Comparison of ENCODE assay signal across 18 cellular contexts in genomic region chr1:242568666-242569065, GRCh38. TPM values are rescaled to one million over a fixed set of nuclear protein-coding genes. Genes with fewer than 3 reads are reported as not detected.
A peak's percentile ranks its signal among the peaks of the same experiment; 100 is the strongest.
DNase-seq lines count a peak whose midpoint lies in the region; ATAC-seq and TF ChIP-seq lines count a peak whose summit lies in the region.
"Had no signal": no experiment of that assay in that cellular context is flagged by ENCODE, and none has a peak within 500 bp of the region (broad histone marks: within the 10 kb centered on the region; RNA-seq: fewer than 3 reads in every experiment).

No MANE protein-coding gene starts in this region.

- H2BK20ac ChIP-seq in H9 (ENCODE audit: low read depth, low read length, poor library complexity, severe bottlenecking) = no peak overlapping the region

- H2BK15ac ChIP-seq in H9 (ENCODE audit: low read depth, low read length) = no peak overlapping the region

- H3T11ph ChIP-seq in H9 (ENCODE audit: low read length) = no peak overlapping the region

- no peak overlapping the region for H3K18ac ChIP-seq in H9 (ENCODE audit: insufficient read length, low read depth, low read length)
- no peak overlapping the region for H3K18ac ChIP-seq in trophoblast cell (ENCODE audit: low read length)

- no peaks in the 10 kb centered on the region for H3K79me1 ChIP-seq in H9 (ENCODE audit: insufficient read depth, low read depth, low read length, poor library complexity, severe bottlenecking)
- no peaks in the 10 kb centered on the region for H3K79me1 ChIP-seq in trophoblast cell (ENCODE audit: low read length)

- H3K56ac ChIP-seq in H9 (ENCODE audit: insufficient read length, low read depth, low read length) = no peak overlapping the region

- H3K79me2 ChIP-seq in H9 (ENCODE audit: insufficient read depth, low read length) (no peaks in the 10 kb centered on the region), trophoblast cell (ENCODE audit: control insufficient read depth, insufficient read depth, low read length, poor library complexity) (no peaks in the 10 kb centered on the region)

- no peaks in the 10 kb centered on the region for H3K4me1 Mint-ChIP-seq in H9
- H3K4me1 Mint-ChIP-seq in endodermal cell = no peaks in the 10 kb centered on the region
- no peaks in the 10 kb centered on the region for H3K4me1 Mint-ChIP-seq in activated CD4-positive, alpha-beta T cell treated with anti-CD3 and anti-CD28 coated beads for 36 hours
- H3K4me1 Mint-ChIP-seq: CD4-positive, alpha-beta memory T cell had no signal

- H3K23me2 ChIP-seq in H9 (ENCODE audit: insufficient read length, low read depth, low read length, poor library complexity, severe bottlenecking) = no peaks in the 10 kb centered on the region

- H3K9ac ChIP-seq in H9 (ENCODE audit: extremely low read depth, insufficient read length, low read length) = no peak overlapping the region
- no peak overlapping the region for H3K9ac ChIP-seq in endodermal cell (ENCODE audit: extremely low read depth, low read length, poor library complexity, severe bottlenecking)
- no peak overlapping the region for H3K9ac ChIP-seq in trophoblast cell (ENCODE audit: low read length)

- H3K23ac ChIP-seq in H9 (ENCODE audit: insufficient read length, low read depth, low read length) (no peak overlapping the region), trophoblast cell (ENCODE audit: low read length) (no peak overlapping the region)

- H3K27ac ChIP-seq in H9 (ENCODE audit: insufficient read length, low read depth, low read length) (no peak overlapping the region), endodermal cell (ENCODE audit: low read depth, low read length) (no peak overlapping the region), testis (no peak overlapping the region), trophoblast cell (ENCODE audit: low read depth, low read length) (no peak overlapping the region)

- H3K4me3 Mint-ChIP-seq in H9 (no peak overlapping the region), endodermal cell (no peak overlapping the region)
- no peak overlapping the region for H3K4me3 Mint-ChIP-seq in activated CD4-positive, alpha-beta T cell treated with anti-CD3 and anti-CD28 coated beads for 36 hours
- H3K4me3 Mint-ChIP-seq: CD4-positive, alpha-beta memory T cell had no signal

- no peaks in the 10 kb centered on the region; a peak in 1 of 7 replicates for H3K36me3 Mint-ChIP-seq in H9 (ENCODE audit: insufficient read depth in 1 of 3, low read depth in 3 of 3)
- no peaks in the 10 kb centered on the region for H3K36me3 Mint-ChIP-seq in endodermal cell (ENCODE audit: low read depth)
- H3K36me3 Mint-ChIP-seq in activated CD4-positive, alpha-beta T cell treated with anti-CD3 and anti-CD28 coated beads for 36 hours (ENCODE audit: low read depth) = no peaks in the 10 kb centered on the region
- H3K36me3 Mint-ChIP-seq: CD4-positive, alpha-beta memory T cell had no signal

- H3K27ac Mint-ChIP-seq in H9 = no peak overlapping the region
- no peak overlapping the region for H3K27ac Mint-ChIP-seq in endodermal cell
- no peak overlapping the region for H3K27ac Mint-ChIP-seq in activated CD4-positive, alpha-beta T cell treated with anti-CD3 and anti-CD28 coated beads for 36 hours
- H3K27ac Mint-ChIP-seq: CD4-positive, alpha-beta memory T cell had no signal

- H4K8ac ChIP-seq in H9 (replicated peaks; ENCODE audit: insufficient read length, low read depth, low read length) (no peak overlapping the region), trophoblast cell (ENCODE audit: low read depth, low read length) (no peak overlapping the region)

- H3K9me3 ChIP-seq in H9 (ENCODE audit: control insufficient read depth, low read depth, low read length) (no peaks in the 10 kb centered on the region), endodermal cell (ENCODE audit: control insufficient read depth, low read length) (peaks cover 4% of the 10 kb centered on the region), testis (no peaks in the 10 kb centered on the region), trophoblast cell (ENCODE audit: insufficient read depth, low read depth, low read length) (no peaks in the 10 kb centered on the region)

- intact Hi-C loops in testis (cut with DNase I; ENCODE audit: low total_unique reads) = no loop called here
- intact Hi-C loops in activated CD4-positive, alpha-beta T cell treated with anti-CD3 and anti-CD28 coated beads for 36 hours (cut with DNase I, micrococcal nuclease) = no loop called here

- H2BK5ac ChIP-seq in H9 (ENCODE audit: insufficient read length, low read length) (no peak overlapping the region), trophoblast cell (ENCODE audit: low read depth, low read length, poor library complexity) (no peak overlapping the region)

- H3K4ac ChIP-seq in H9 (ENCODE audit: low read depth, low read length) (no peak overlapping the region), trophoblast cell (ENCODE audit: low read depth, low read length) (no peak overlapping the region)

- H4K12ac ChIP-seq in trophoblast cell (ENCODE audit: low read depth, low read length) = no peak overlapping the region

- no peak overlapping the region for H3K4me2 ChIP-seq in H9 (ENCODE audit: insufficient read depth, insufficient read length, low read length)
- H3K4me2 ChIP-seq in trophoblast cell (ENCODE audit: low read length) = no peak overlapping the region

- WGBS in H9 (ENCODE audit: extremely low coverage, insufficient read length, low lambda C conversion rate) = no CpG with 5 or more reads among the region's 9 CpGs
- WGBS in endodermal cell (ENCODE audit: insufficient coverage in 1 of 2, insufficient read length in 1 of 2), 2 experiments = 93 to 97% methylated on average over 8 to 9 of the region's 9 CpGs
- WGBS in testis, 2 donors = 75 to 76% methylated on average over 9 of the region's 9 CpGs
- whole genome bisulfite sequencing in trophoblast cell (ENCODE audit: extremely low coverage, insufficient coverage, insufficient read length) = no CpG with 5 or more reads among the region's 9 CpGs

- H3K36me3 ChIP-seq in endodermal cell (ENCODE audit: control insufficient read depth, insufficient read depth, low read length) (no peaks in the 10 kb centered on the region), testis (ENCODE audit: low read depth, missing control alignments) (no peaks in the 10 kb centered on the region), trophoblast cell (ENCODE audit: control insufficient read depth in 1 of 2, insufficient read depth in 2 of 2, low read length in 2 of 2) (no peaks in the 10 kb centered on the region)

- TF ChIP-seq CTCF in H9 (conservative IDR thresholded peaks at IDR 0.05) = no peak
- TF ChIP-seq CTCF in endodermal cell (conservative IDR thresholded peaks at IDR 0.05) = no peak
- no peak for TF ChIP-seq CTCF in testis (IDR thresholded peaks at IDR 0.05)

- TF ChIP-seq POLR2A in testis (IDR thresholded peaks at IDR 0.05) = no peak

- H2AK5ac ChIP-seq in H9 (ENCODE audit: insufficient read length, low read length) = no peak overlapping the region
- H2AK5ac ChIP-seq in trophoblast cell (ENCODE audit: low read length) = no peak overlapping the region

- POLR2A ChIA-PET in activated CD4-positive, alpha-beta T cell treated with anti-CD3 and anti-CD28 coated beads for 36 hours (lab: Charles Lee) = no interaction called here

- no peaks in the 10 kb centered on the region for H4K20me1 ChIP-seq in H9 (ENCODE audit: control insufficient read depth, insufficient read depth, insufficient read length)

- H3K9me3 Mint-ChIP-seq in H9 (peaks cover 5 to 8% of the 10 kb centered on the region in 2 experiments; a peak in 3 of 5 replicates), endodermal cell (no peaks in the 10 kb centered on the region)
- H3K9me3 Mint-ChIP-seq in activated CD4-positive, alpha-beta T cell treated with anti-CD3 and anti-CD28 coated beads for 36 hours (ENCODE audit: low read depth) = peaks cover 4% of the 10 kb centered on the region

- CTCF ChIA-PET in activated CD4-positive, alpha-beta T cell treated with anti-CD3 and anti-CD28 coated beads for 36 hours (lab: Charles Lee) = no interaction called here

- H4K91ac ChIP-seq in H9 (ENCODE audit: insufficient read length, low read depth, low read length) (no peak overlapping the region), trophoblast cell (ENCODE audit: low read depth, low read length) (no peak overlapping the region)

- H4K5ac ChIP-seq in H9 (ENCODE audit: insufficient read length, low read depth, low read length) = no peak overlapping the region

- no peaks in the 10 kb centered on the region for H3K27me3 ChIP-seq in H9 (ENCODE audit: insufficient read depth, low read length)
- H3K27me3 ChIP-seq in endodermal cell (ENCODE audit: control insufficient read depth, insufficient read depth, low read length, poor library complexity, severe bottlenecking) = no peaks in the 10 kb centered on the region
- no peaks in the 10 kb centered on the region for H3K27me3 ChIP-seq in testis
- no peaks in the 10 kb centered on the region for H3K27me3 ChIP-seq in trophoblast cell (ENCODE audit: insufficient read depth, low read length)

- DNase-seq in H9 (peak; percentile 56), RPMI8226 (peak; percentile 30), endodermal cell (peak; percentile 58), testis (peak; percentile 61), COLO829 (ENCODE audit: low spot score) (no peak), COR-L47 (lab: John Stamatoyannopoulos, UW) (no peak), trophoblast cell (no peak)
- no peak for DNase-seq in activated CD4-positive, alpha-beta T cell treated with anti-CD3 and anti-CD28 coated beads for 36 hours
- DNase-seq: C1 segment of cervical spinal cord; CD4-positive, alpha-beta memory T cell; DMS 273 treated with DMSO at 0.1 percent for 48 hours; DMS79; EL; GDM1; HCEC 1CT had no signal

- H3K27me3 Mint-ChIP-seq in H9 (ENCODE audit: low read depth) = peaks cover 4% of the 10 kb centered on the region
- H3K27me3 Mint-ChIP-seq in endodermal cell (ENCODE audit: insufficient read depth) = peaks cover 3% of the 10 kb centered on the region
- H3K27me3 Mint-ChIP-seq in activated CD4-positive, alpha-beta T cell treated with anti-CD3 and anti-CD28 coated beads for 36 hours = peaks cover 2% of the 10 kb centered on the region
- H3K27me3 Mint-ChIP-seq: CD4-positive, alpha-beta memory T cell had no signal

- no peaks in the 10 kb centered on the region for H3K4me1 ChIP-seq in H9 (ENCODE audit: insufficient read depth, low read length)
- H3K4me1 ChIP-seq in endodermal cell (ENCODE audit: control insufficient read depth, insufficient read depth, low read length) = no peaks in the 10 kb centered on the region
- H3K4me1 ChIP-seq in testis = no peaks in the 10 kb centered on the region
- H3K4me1 ChIP-seq in trophoblast cell (ENCODE audit: control insufficient read depth in 1 of 2, insufficient read depth in 2 of 2, low read length in 2 of 2) = peaks cover 0 to 3% of the 10 kb centered on the region in 2 experiments

- no peak for ATAC-seq in activated CD4-positive, alpha-beta T cell treated with anti-CD3 and anti-CD28 coated beads for 36 hours
- ATAC-seq: GM12878 had no signal

- H2AFZ ChIP-seq in H9 (ENCODE audit: low read length) (no peak overlapping the region), trophoblast cell (ENCODE audit: insufficient read depth, low read length, poor library complexity) (no peak overlapping the region)

- H2BK120ac ChIP-seq in H9 (ENCODE audit: low read depth, low read length, poor library complexity, severe bottlenecking) = no peak overlapping the region
- H2BK120ac ChIP-seq in trophoblast cell (ENCODE audit: insufficient read depth, low read length, poor library complexity) = no peak overlapping the region

- no peak overlapping the region for H3K4me3 ChIP-seq in endodermal cell (ENCODE audit: low read length)
- no peak overlapping the region for H3K4me3 ChIP-seq in testis
- no peak overlapping the region for H3K4me3 ChIP-seq in trophoblast cell (ENCODE audit: low read depth, low read length)
- H3K4me3 ChIP-seq: GM12878 had no signal

- no peak overlapping the region for H3K14ac ChIP-seq in H9 (ENCODE audit: insufficient read depth, low read length)
- no peak overlapping the region for H3K14ac ChIP-seq in trophoblast cell (ENCODE audit: low read length)

- no peak overlapping the region for H2BK12ac ChIP-seq in H9 (ENCODE audit: insufficient read length, low read depth, low read length)
- H2BK12ac ChIP-seq in trophoblast cell (ENCODE audit: low read length) = no peak overlapping the region

RNA-seq across cellular contexts. Expression of gene PLD5, which starts 44.2 kb away (rescaled TPM):
- total RNA-seq in H9 (2021) (3.7 and 5.2 TPM in 2 replicates), endodermal cell (1 to 10 TPM in 1 of 2 donors, under 1 TPM in 1; 0.66 to 2.7 TPM), testis (under 1 TPM; 0.63 to 0.81 TPM)
- polyA plus RNA-seq in endodermal cell (2013, experiment 1 of 2) = 1.3 TPM
- polyA plus RNA-seq in endodermal cell (2013, experiment 2 of 2) = 1.7 TPM
- polyA plus RNA-seq in testis (ENCODE audit: insufficient read depth, low read depth, low replicate concordance) = 1.7 TPM
- total RNA-seq in activated CD4-positive, alpha-beta T cell treated with anti-CD3 and anti-CD28 coated beads for 36 hours = not detected
- polyA plus RNA-seq in trophoblast cell (2013) = 19.7 TPM in 2 replicates
- total RNA-seq: A172; CD4-positive, alpha-beta memory T cell; GM12878 had no signal
- polyA plus RNA-seq: BJ; CD4-positive, alpha-beta memory T cell; GM12878 had no signal

Comparison
In these comparisons a context has a peak if more than half of its experiments do, and no peak if none do; other contexts are left out.
1. DNase-seq: peak in H9 (single experiment), RPMI8226 (single experiment), endodermal cell (single experiment) and testis (single experiment); none in COLO829 (single experiment), COR-L47 (single experiment), activated CD4-positive, alpha-beta T cell treated with anti-CD3 and anti-CD28 coated beads for 36 hours (single experiment) and trophoblast cell (0 of 2).